18 cellular contexts compared by ENCODE assay signal in the genomic region with DNA sequence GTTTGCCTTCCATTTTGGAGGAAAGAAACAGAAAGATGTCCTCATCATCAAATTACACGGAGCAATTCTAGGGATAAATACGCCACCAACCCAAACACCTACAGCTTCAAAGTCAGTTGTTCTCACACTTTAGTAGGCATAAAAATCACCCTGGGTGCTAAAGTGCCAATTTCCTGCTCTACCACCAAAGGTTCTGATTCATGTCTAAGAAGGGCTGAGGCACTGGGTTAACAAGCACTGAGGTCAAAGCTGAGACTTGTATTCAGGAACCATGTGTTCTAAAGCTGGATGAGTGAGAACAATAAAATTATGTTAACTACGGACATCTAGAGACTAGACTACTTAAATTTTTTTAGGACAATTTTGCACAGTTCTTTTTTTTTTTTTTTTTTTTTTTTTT.
"Had no signal": no experiment of that assay in that cellular context is flagged by ENCODE, and none has a peak within 500 bp of the region (broad histone marks: within the 10 kb centered on the region; RNA-seq: fewer than 3 reads in every experiment).

No MANE protein-coding gene starts in this region.

- H3K4me3 Mint-ChIP-seq: mesothelial cell of epicardium had no signal

- H3K27me3 ChIP-seq: esophagus muscularis mucosa, foreskin keratinocyte, gastroesophageal sphincter, heart left ventricle, hepatocyte, left lung had no signal

- H3K4me1 ChIP-seq: foreskin keratinocyte, left lung, lower lobe of right lung had no signal

- H3K4me2 ChIP-seq: hepatocyte had no signal

- H3K79me2 ChIP-seq: hepatocyte had no signal

- DNase-seq: dermis blood vessel endothelial cell; dorsolateral prefrontal cortex; effector CD4-positive, alpha-beta T cell; effector memory CD4-positive, alpha-beta T cell; foreskin keratinocyte; heart left ventricle; hypothalamus; left cardiac atrium; left lung; left ventricle myocardium superior; lower lobe of right lung; mesenchymal stem cell; mucosa of descending colon had no signal

- ATAC-seq: foreskin keratinocyte, gastroesophageal sphincter, left cardiac atrium, left lung, left ventricle myocardium superior, lower lobe of right lung, mucosa of descending colon had no signal

- H3K27ac ChIP-seq: dorsolateral prefrontal cortex, esophagus muscularis mucosa, foreskin keratinocyte, heart left ventricle, hepatocyte, left lung, lower lobe of right lung had no signal

- H2AFZ ChIP-seq: hepatocyte had no signal

- H3K9me3 ChIP-seq: esophagus muscularis mucosa, gastroesophageal sphincter, heart left ventricle, left lung, lower lobe of right lung, mucosa of descending colon had no signal

- H3K36me3 ChIP-seq: esophagus muscularis mucosa, gastroesophageal sphincter, heart left ventricle, left lung, lower lobe of right lung had no signal

- H3K9me3 Mint-ChIP-seq: mesothelial cell of epicardium had no signal

- H3K4me3 ChIP-seq: coronary artery, dorsolateral prefrontal cortex, esophagus muscularis mucosa, gastroesophageal sphincter, heart left ventricle, hepatocyte, left lung, lower lobe of right lung, mucosa of descending colon had no signal
